ENCODE assay signal across 19 cellular contexts in genomic region chr2:135615404-135615803, GRCh38.
DNase-seq lines count a peak whose midpoint lies in the region; ATAC-seq, FAIRE-seq and TF ChIP-seq lines count a peak whose summit lies in the region.
"Had no signal": no experiment of that assay in that cellular context is flagged by ENCODE, and none has a peak within 500 bp of the region (broad histone marks: within the 10 kb centered on the region; RNA-seq: fewer than 3 reads in every experiment).

No MANE protein-coding gene starts in this region.

- H3K23ac ChIP-seq in neuronal stem cell (ENCODE audit: low read depth, low read length, poor library complexity) = no peak overlapping the region

- no peaks in the 10 kb centered on the region for H3K27me3 ChIP-seq in neuronal stem cell (ENCODE audit: control insufficient read depth in 3 of 3, insufficient read depth in 3 of 3, low read depth in 1 of 3, low read length in 3 of 3)

- no peak overlapping the region for H3K18ac ChIP-seq in neuronal stem cell (ENCODE audit: low read length)

- FAIRE-seq in D721Med (lab: Jason Lieb, UNC) = no peak

- H3K4me2 ChIP-seq in neuronal stem cell (ENCODE audit: insufficient read depth, low read length, poor library complexity, severe bottlenecking) = no peak overlapping the region

- H2BK5ac ChIP-seq in neuronal stem cell (ENCODE audit: low read length) = no peak overlapping the region

- WGBS in neuronal stem cell (ENCODE audit: extremely low coverage in 2 of 2, insufficient read length in 2 of 2, insufficient replicate concordance in 1 of 2), 2 donors = no CpG with 5 or more reads among the region's 3 CpGs

- no peaks in the 10 kb centered on the region for H3K79me1 ChIP-seq in neuronal stem cell (ENCODE audit: low read depth, low read length)

- H3K9ac ChIP-seq in neuronal stem cell (ENCODE audit: low read depth, low read length, poor library complexity) = no peak overlapping the region

- no peak overlapping the region for H3K4ac ChIP-seq in neuronal stem cell (ENCODE audit: low read length)

- no peaks in the 10 kb centered on the region for H3K9me3 ChIP-seq in neuronal stem cell (replicated peaks in 1 of 2; ENCODE audit: control insufficient read depth in 2 of 2, insufficient read depth in 1 of 2, low read depth in 1 of 2, low read length in 2 of 2)

- H3K36me3 ChIP-seq in neuronal stem cell (replicated peaks in 1 of 2; ENCODE audit: control insufficient read depth in 2 of 2, insufficient read depth in 2 of 2, low read length in 2 of 2) = peaks cover 2 to 22% of the 10 kb centered on the region in 2 donors

- no peak overlapping the region for H2AK5ac ChIP-seq in neuronal stem cell (ENCODE audit: low read depth, low read length)

- H4K8ac ChIP-seq in neuronal stem cell (ENCODE audit: low read depth, low read length) = no peak overlapping the region

- H2BK120ac ChIP-seq in neuronal stem cell (ENCODE audit: low read depth, low read length) = no peak overlapping the region

- no peak overlapping the region for H4K91ac ChIP-seq in neuronal stem cell (ENCODE audit: low read depth, low read length, poor library complexity)

- H3K4me1 ChIP-seq in neuronal stem cell (ENCODE audit: control insufficient read depth in 2 of 2, insufficient read depth in 1 of 2, low read depth in 1 of 2, low read length in 2 of 2) = no peaks in the 10 kb centered on the region

- TF ChIP-seq CTCF in GM12865 (IDR thresholded peaks at IDR 0.05; ENCODE audit: insufficient read depth, low read depth, low read length, missing control alignments) (no peak), D721Med (IDR thresholded peaks at IDR 0.05; ENCODE audit: insufficient read depth, missing control alignments) (no peak)

- H2BK15ac ChIP-seq in neuronal stem cell (ENCODE audit: low read length) = no peak overlapping the region

- DNase-seq in GM12865 (ENCODE audit: low read depth) (peak; percentile 40), amniotic epithelial cell (ENCODE audit: low read depth) (peak; percentile 2), left lobe of liver (ENCODE audit: low spot score) (no peak), D721Med (ENCODE audit: insufficient read length, low spot score) (no peak), neuronal stem cell (ENCODE audit: low spot score) (no peak)
- DNase-seq in activated CD4-positive, alpha-beta T cell treated with anti-CD3 and anti-CD28 coated beads, Interleukin-2, amount 50 U/mL, for 48 hours = no peak
- DNase-seq in activated CD4-positive, CD25-positive, alpha-beta regulatory T cell (lab: John Stamatoyannopoulos, UW) = no peak
- DNase-seq: CD8-positive, alpha-beta memory T cell; GDM1; H9; MV-4-11; NCI-H1436; NCI-H2029; NCI-H2171; NCI-H446 treated with DMSO at 0.1 percent for 48 hours; NK-92 treated with Interleukin-12 subunit alpha and Interleukin-12 subunit beta, amount 100 ng/mL, for 24 hours; OCI-M1; RPMI8226 had no signal

- no peak overlapping the region for H3K27ac ChIP-seq in neuronal stem cell (replicated peaks; ENCODE audit: low read length)

- ATAC-seq in HG02870 (IDR thresholded peaks at IDR 0.05; ENCODE audit: unreplicated experiment) (peak; percentile 52), left lobe of liver (peak; percentile 89)

- H3K4me3 ChIP-seq in GM12865 (ENCODE audit: low read depth, low read length) (no peak overlapping the region), neuronal stem cell (ENCODE audit: low read length in 2 of 2) (no peak overlapping the region)

- no peak overlapping the region for H2AFZ ChIP-seq in neuronal stem cell (ENCODE audit: low read length)

- no peak overlapping the region for H2BK12ac ChIP-seq in neuronal stem cell (ENCODE audit: low read length)

- no peak overlapping the region for H3K14ac ChIP-seq in neuronal stem cell (ENCODE audit: low read length)

Comparison
In these comparisons a context has a peak if more than half of its experiments do, and no peak if none do; other contexts are left out.
1. DNase-seq: peak in GM12865 (single experiment) and amniotic epithelial cell (single experiment); none in left lobe of liver (single experiment), activated CD4-positive, alpha-beta T cell treated with anti-CD3 and anti-CD28 coated beads, Interleukin-2, amount 50 U/mL, for 48 hours (0 of 2), activated CD4-positive, CD25-positive, alpha-beta regulatory T cell (0 of 4), D721Med (single experiment) and neuronal stem cell (single experiment).